ENCODE assay signal across 8 cellular contexts in genomic region chr17:2259769-2260536, GRCh38. TPM values are rescaled to one million over a fixed set of nuclear protein-coding genes. Genes with fewer than 3 reads are reported as not detected.
DNase-seq lines count a peak whose midpoint lies in the region; ATAC-seq and TF ChIP-seq lines count a peak whose summit lies in the region.

No MANE protein-coding gene starts in this region.

- H3K36me3 Mint-ChIP-seq in CD8-positive, alpha-beta T cell: peaks cover 20% of the 10 kb centered on the region

- H3K4me1 ChIP-seq in CD8-positive, alpha-beta T cell (ENCODE audit: insufficient read depth, low read length): peaks cover 67% of the 10 kb centered on the region

- peak overlapping the region; percentile 59 for H3K4me3 Mint-ChIP-seq in CD8-positive, alpha-beta T cell

- H3K36me3 ChIP-seq in CD8-positive, alpha-beta T cell (ENCODE audit: insufficient read depth, low read length): no peaks in the 10 kb centered on the region

- CTCF ChIA-PET in CD8-positive, alpha-beta T cell (lab: Charles Lee): interaction anchor here (0.6 to 11.2 kb wide), 8 partner anchors 8 to 488 kb away, joined by 3 to 124 read pairs (median 7); partner anchors contain the start of gene HIC1

- H3K27ac Mint-ChIP-seq in CD8-positive, alpha-beta T cell: peak overlapping the region; percentile 95

- H3K4me3 ChIP-seq in CD8-positive, alpha-beta T cell (ENCODE audit: low read depth, low read length): peak overlapping the region; percentile 21

- TF ChIP-seq CTCF in CD8-positive, alpha-beta T cell (IDR thresholded peaks at IDR 0.05): no peak

- H3K9me3 Mint-ChIP-seq in CD8-positive, alpha-beta T cell: no peaks in the 10 kb centered on the region

- H3K4me1 Mint-ChIP-seq in CD8-positive, alpha-beta T cell (ENCODE audit: low read depth): peaks cover 69% of the 10 kb centered on the region

- DNase-seq in CD8-positive, alpha-beta T cell: peak; percentile 7 to 64 (median 59)
- DNase-seq in T-helper 2 cell (peak in 4 of 5 experiments; percentile 12 to 91 (median 50)), NCI-H526 treated with DMSO at 0.1 percent for 48 hours (lab: John Stamatoyannopoulos, UW) (no peak), COLO829 (ENCODE audit: low spot score) (no peak)
- peak; percentile 59 for DNase-seq in central memory CD4-positive, alpha-beta T cell
- peak; percentile 45 to 65 for DNase-seq in stimulated activated CD4-positive, alpha-beta T cell treated with anti-CD3 and anti-CD28 coated beads, Interleukin-4, amount 100 ng/mL, for 4 hours

- POLR2A ChIA-PET in CD8-positive, alpha-beta T cell (lab: Charles Lee): interaction anchor here (0.6 to 2.0 kb wide), 7 partner anchors 10 to 203 kb away, joined by 3 to 5 read pairs (median 4); no protein-coding TSS in a partner anchor

- no peaks in the 10 kb centered on the region for H3K27me3 ChIP-seq in CD8-positive, alpha-beta T cell (ENCODE audit: insufficient read depth, low read length)

- intact Hi-C loops in CD8-positive, alpha-beta T cell (cut with DNase I, micrococcal nuclease): loop anchor here in 1 of 2 experiments (5.0 kb wide), 1 partner anchor 77 kb away; the partner anchor contains the start of genes SGSM2 and TSR1

- H3K27ac ChIP-seq in CD8-positive, alpha-beta T cell (ENCODE audit: low read depth, low read length): peak overlapping the region; percentile 43

- no peaks in the 10 kb centered on the region for H3K27me3 Mint-ChIP-seq in CD8-positive, alpha-beta T cell (ENCODE audit: low read depth)

- ATAC-seq in CD8-positive, alpha-beta T cell: peak; percentile 55
- ATAC-seq in GM21825 (IDR thresholded peaks at IDR 0.05; ENCODE audit: unreplicated experiment): peak; percentile 59
- no peak for ATAC-seq in HG02870 (IDR thresholded peaks at IDR 0.05; ENCODE audit: unreplicated experiment)

- H3K9me3 ChIP-seq in CD8-positive, alpha-beta T cell (ENCODE audit: low read length): no peaks in the 10 kb centered on the region

RNA-seq across cellular contexts. Expression of gene SMG6, which starts 43.6 kb away (rescaled TPM):
- 10 to 100 TPM; 36.1 to 37.8 TPM for total RNA-seq in CD8-positive, alpha-beta T cell

RNA-seq across cellular contexts. Expression of gene SRR, which starts 43.8 kb away (rescaled TPM):
- total RNA-seq in CD8-positive, alpha-beta T cell: 1 to 10 TPM; 1.8 to 2.9 TPM

Comparison
In these comparisons a context has a peak if more than half of its experiments do, and no peak if none do; other contexts are left out.
1. DNase-seq: peak in CD8-positive, alpha-beta T cell (7 of 7), T-helper 2 cell (4 of 5), central memory CD4-positive, alpha-beta T cell (single experiment) and stimulated activated CD4-positive, alpha-beta T cell treated with anti-CD3 and anti-CD28 coated beads, Interleukin-4, amount 100 ng/mL, for 4 hours (2 of 2); none in NCI-H526 treated with DMSO at 0.1 percent for 48 hours (single experiment) and COLO829 (single experiment).